Comparison of ENCODE assay signal across 26 cellular contexts in the genomic region with DNA sequence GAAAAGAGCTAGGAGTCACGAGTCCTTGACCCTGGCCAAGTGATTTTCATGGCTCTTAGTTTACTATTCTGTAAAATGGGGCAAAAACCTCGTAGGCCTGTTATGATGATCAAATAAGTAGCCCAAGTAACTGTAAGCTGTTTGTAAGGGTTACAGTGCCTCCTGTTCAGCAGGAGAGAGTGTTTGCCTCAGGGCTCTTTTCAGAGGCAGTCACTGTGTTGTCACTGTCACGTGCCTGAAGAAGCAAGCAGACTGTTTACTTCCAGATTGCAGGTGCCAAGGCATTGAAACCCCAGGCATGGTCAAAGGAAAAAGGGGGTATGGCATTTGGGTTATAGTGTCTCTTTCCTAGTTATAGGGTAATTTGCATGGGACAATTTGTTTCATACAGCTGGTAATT.
"Had no signal": no experiment of that assay in that cellular context is flagged by ENCODE, and none has a peak within 500 bp of the region (broad histone marks: within the 10 kb centered on the region; RNA-seq: fewer than 3 reads in every experiment).

No MANE protein-coding gene starts in this region.

- H3K27ac Mint-ChIP-seq: activated CD4-positive, alpha-beta memory T cell treated with anti-CD3 and anti-CD28 coated beads, Interleukin-2, amount 10 ng/mL, durations not matched to agents 7 days and 5 days; activated naive CD4-positive, alpha-beta T cell treated with anti-CD3 and anti-CD28 coated beads for 36 hours; activated naive CD8-positive, alpha-beta T cell; activated T-helper 17 cell treated with anti-CD3 and anti-CD28 coated beads, Interleukin-2, amount 50 U/mL, for 72 hours had no signal

- DNase-seq: activated CD4-positive, alpha-beta memory T cell treated with anti-CD3 and anti-CD28 coated beads, Interleukin-2, amount 10 ng/mL, durations not matched to agents 7 days and 5 days; activated CD4-positive, alpha-beta T cell treated with anti-CD3 and anti-CD28 coated beads, Interleukin-2, amount 50 U/mL, for 1 hour; activated CD4-positive, CD25-positive, alpha-beta regulatory T cell; activated gamma-delta T cell; activated naive CD4-positive, alpha-beta T cell treated with anti-CD3 and anti-CD28 coated beads for 36 hours; activated T-cell treated with anti-CD3 and anti-CD28 coated beads for 4 hours; activated T-cell treated with anti-CD3 and anti-CD28 coated beads, Interleukin-2, amount 50 U/mL, for 48 hours; amygdala; brain microvascular endothelial cell; cerebellar nuclear complex; MM.1S; NCI-H1105; NCI-H146; NCI-H187 treated with DMSO at 0.1 percent for 48 hours; NCI-H2227 treated with DMSO at 0.1 percent for 48 hours; NCI-H510A; NCI-H526 treated with DMSO at 0.1 percent for 48 hours; NK-92 treated with Interleukin-12 subunit alpha and Interleukin-12 subunit beta, amount 100 ng/mL, for 24 hours; OCI-M1; RPMI8226; SK-N-SH; T-helper 1 cell had no signal

- H3K4me3 Mint-ChIP-seq: activated CD4-positive, alpha-beta memory T cell treated with anti-CD3 and anti-CD28 coated beads, Interleukin-2, amount 10 ng/mL, durations not matched to agents 7 days and 5 days; activated naive CD4-positive, alpha-beta T cell treated with anti-CD3 and anti-CD28 coated beads for 36 hours; activated naive CD8-positive, alpha-beta T cell; activated T-helper 17 cell treated with anti-CD3 and anti-CD28 coated beads, Interleukin-2, amount 50 U/mL, for 72 hours had no signal

- H3K9me3 Mint-ChIP-seq: activated CD4-positive, alpha-beta memory T cell treated with anti-CD3 and anti-CD28 coated beads, Interleukin-2, amount 10 ng/mL, durations not matched to agents 7 days and 5 days; activated naive CD4-positive, alpha-beta T cell treated with anti-CD3 and anti-CD28 coated beads for 36 hours; activated T-helper 17 cell treated with anti-CD3 and anti-CD28 coated beads, Interleukin-2, amount 50 U/mL, for 72 hours had no signal

- ATAC-seq: activated T-helper 17 cell treated with anti-CD3 and anti-CD28 coated beads, Interleukin-2, amount 50 U/mL, for 72 hours; Panc1; Right ventricle myocardium inferior had no signal

- H3K27me3 Mint-ChIP-seq: activated CD4-positive, alpha-beta memory T cell treated with anti-CD3 and anti-CD28 coated beads, Interleukin-2, amount 10 ng/mL, durations not matched to agents 7 days and 5 days; activated naive CD8-positive, alpha-beta T cell; activated T-helper 17 cell treated with anti-CD3 and anti-CD28 coated beads, Interleukin-2, amount 50 U/mL, for 72 hours had no signal
